ENCODE assay signal across 1 cellular context in the genomic region with DNA sequence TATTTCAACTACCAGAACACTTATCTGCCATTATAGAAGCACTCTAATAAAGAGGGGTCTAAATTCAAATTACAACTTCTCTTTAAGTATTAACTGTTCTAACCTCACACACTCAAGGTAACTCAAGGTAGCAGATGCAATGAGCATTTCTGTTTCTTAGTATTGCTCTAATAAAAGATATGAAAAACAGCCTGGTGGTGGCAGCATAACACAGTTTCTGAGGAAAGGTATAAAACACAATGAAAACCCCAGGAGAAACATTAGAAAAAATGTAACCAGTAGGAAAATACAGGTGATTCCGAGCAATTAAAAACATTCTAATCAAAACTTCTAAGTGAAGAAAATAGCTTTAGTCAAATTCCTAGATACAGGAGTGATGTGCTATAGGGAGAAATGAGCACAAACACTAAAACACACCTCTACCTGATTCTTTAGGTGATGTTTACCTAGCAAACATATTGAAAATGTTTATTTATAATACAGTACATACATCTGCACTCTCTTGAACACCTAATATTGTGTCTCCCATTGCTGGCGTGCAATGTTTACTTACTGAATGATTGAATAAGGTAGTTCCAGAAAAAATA.
TF ChIP-seq lines count a peak whose summit lies in the region.

No MANE protein-coding gene starts in this region.

TF ChIP-seq in K562, 482 proteins besides CTCF, POLR2A, EP300 and RAD21 (continued from another document and continues in another):
- TF ChIP-seq, protein P1, sequence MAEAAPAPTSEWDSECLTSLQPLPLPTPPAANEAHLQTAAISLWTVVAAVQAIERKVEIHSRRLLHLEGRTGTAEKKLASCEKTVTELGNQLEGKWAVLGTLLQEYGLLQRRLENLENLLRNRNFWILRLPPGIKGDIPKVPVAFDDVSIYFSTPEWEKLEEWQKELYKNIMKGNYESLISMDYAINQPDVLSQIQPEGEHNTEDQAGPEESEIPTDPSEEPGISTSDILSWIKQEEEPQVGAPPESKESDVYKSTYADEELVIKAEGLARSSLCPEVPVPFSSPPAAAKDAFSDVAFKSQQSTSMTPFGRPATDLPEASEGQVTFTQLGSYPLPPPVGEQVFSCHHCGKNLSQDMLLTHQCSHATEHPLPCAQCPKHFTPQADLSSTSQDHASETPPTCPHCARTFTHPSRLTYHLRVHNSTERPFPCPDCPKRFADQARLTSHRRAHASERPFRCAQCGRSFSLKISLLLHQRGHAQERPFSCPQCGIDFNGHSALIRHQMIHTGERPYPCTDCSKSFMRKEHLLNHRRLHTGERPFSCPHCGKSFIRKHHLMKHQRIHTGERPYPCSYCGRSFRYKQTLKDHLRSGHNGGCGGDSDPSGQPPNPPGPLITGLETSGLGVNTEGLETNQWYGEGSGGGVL (CRISPR knock-in tag; IDR thresholded peaks at IDR 0.05) = no peak
- TF ChIP-seq, protein P2, sequence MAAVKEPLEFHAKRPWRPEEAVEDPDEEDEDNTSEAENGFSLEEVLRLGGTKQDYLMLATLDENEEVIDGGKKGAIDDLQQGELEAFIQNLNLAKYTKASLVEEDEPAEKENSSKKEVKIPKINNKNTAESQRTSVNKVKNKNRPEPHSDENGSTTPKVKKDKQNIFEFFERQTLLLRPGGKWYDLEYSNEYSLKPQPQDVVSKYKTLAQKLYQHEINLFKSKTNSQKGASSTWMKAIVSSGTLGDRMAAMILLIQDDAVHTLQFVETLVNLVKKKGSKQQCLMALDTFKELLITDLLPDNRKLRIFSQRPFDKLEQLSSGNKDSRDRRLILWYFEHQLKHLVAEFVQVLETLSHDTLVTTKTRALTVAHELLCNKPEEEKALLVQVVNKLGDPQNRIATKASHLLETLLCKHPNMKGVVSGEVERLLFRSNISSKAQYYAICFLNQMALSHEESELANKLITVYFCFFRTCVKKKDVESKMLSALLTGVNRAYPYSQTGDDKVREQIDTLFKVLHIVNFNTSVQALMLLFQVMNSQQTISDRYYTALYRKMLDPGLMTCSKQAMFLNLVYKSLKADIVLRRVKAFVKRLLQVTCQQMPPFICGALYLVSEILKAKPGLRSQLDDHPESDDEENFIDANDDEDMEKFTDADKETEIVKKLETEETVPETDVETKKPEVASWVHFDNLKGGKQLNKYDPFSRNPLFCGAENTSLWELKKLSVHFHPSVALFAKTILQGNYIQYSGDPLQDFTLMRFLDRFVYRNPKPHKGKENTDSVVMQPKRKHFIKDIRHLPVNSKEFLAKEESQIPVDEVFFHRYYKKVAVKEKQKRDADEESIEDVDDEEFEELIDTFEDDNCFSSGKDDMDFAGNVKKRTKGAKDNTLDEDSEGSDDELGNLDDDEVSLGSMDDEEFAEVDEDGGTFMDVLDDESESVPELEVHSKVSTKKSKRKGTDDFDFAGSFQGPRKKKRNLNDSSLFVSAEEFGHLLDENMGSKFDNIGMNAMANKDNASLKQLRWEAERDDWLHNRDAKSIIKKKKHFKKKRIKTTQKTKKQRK (IDR thresholded peaks at IDR 0.05; ENCODE audit: borderline replicate concordance, low read depth, low read length) = peak; percentile 18; the same call in 1 of the 2 replicates
- no peak for TF ChIP-seq FOXM1 (IDR thresholded peaks at IDR 0.05; ENCODE audit: low read depth)
- TF ChIP-seq FOXM1 (CRISPR knock-in tag; IDR thresholded peaks at IDR 0.05; ENCODE audit: low read depth) = no peak
- TF ChIP-seq NCOR1 (IDR thresholded peaks at IDR 0.05) = 0 out of 2 replicates have a peak, but pooled peaks have one; percentile 15
- TF ChIP-seq ZNF384 (IDR thresholded peaks at IDR 0.05; ENCODE audit: low read depth, low read length) = peak; percentile 63; the same call in 1 of the 2 replicates
- TF ChIP-seq, protein P3, sequence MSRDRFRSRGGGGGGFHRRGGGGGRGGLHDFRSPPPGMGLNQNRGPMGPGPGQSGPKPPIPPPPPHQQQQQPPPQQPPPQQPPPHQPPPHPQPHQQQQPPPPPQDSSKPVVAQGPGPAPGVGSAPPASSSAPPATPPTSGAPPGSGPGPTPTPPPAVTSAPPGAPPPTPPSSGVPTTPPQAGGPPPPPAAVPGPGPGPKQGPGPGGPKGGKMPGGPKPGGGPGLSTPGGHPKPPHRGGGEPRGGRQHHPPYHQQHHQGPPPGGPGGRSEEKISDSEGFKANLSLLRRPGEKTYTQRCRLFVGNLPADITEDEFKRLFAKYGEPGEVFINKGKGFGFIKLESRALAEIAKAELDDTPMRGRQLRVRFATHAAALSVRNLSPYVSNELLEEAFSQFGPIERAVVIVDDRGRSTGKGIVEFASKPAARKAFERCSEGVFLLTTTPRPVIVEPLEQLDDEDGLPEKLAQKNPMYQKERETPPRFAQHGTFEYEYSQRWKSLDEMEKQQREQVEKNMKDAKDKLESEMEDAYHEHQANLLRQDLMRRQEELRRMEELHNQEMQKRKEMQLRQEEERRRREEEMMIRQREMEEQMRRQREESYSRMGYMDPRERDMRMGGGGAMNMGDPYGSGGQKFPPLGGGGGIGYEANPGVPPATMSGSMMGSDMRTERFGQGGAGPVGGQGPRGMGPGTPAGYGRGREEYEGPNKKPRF (IDR thresholded peaks at IDR 0.05; ENCODE audit: low read depth, low read length) = no peak
- TF ChIP-seq ZNF232 (CRISPR knock-in tag; IDR thresholded peaks at IDR 0.05) = no peak
- no peak for TF ChIP-seq CHD1 (IDR thresholded peaks at IDR 0.05; ENCODE audit: low read length)
- TF ChIP-seq, protein P4, sequence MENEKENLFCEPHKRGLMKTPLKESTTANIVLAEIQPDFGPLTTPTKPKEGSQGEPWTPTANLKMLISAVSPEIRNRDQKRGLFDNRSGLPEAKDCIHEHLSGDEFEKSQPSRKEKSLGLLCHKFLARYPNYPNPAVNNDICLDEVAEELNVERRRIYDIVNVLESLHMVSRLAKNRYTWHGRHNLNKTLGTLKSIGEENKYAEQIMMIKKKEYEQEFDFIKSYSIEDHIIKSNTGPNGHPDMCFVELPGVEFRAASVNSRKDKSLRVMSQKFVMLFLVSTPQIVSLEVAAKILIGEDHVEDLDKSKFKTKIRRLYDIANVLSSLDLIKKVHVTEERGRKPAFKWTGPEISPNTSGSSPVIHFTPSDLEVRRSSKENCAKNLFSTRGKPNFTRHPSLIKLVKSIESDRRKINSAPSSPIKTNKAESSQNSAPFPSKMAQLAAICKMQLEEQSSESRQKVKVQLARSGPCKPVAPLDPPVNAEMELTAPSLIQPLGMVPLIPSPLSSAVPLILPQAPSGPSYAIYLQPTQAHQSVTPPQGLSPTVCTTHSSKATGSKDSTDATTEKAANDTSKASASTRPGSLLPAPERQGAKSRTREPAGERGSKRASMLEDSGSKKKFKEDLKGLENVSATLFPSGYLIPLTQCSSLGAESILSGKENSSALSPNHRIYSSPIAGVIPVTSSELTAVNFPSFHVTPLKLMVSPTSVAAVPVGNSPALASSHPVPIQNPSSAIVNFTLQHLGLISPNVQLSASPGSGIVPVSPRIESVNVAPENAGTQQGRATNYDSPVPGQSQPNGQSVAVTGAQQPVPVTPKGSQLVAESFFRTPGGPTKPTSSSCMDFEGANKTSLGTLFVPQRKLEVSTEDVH (IDR thresholded peaks at IDR 0.05; ENCODE audit: low read depth, partially characterized antibody) = no peak
- TF ChIP-seq, protein P5, sequence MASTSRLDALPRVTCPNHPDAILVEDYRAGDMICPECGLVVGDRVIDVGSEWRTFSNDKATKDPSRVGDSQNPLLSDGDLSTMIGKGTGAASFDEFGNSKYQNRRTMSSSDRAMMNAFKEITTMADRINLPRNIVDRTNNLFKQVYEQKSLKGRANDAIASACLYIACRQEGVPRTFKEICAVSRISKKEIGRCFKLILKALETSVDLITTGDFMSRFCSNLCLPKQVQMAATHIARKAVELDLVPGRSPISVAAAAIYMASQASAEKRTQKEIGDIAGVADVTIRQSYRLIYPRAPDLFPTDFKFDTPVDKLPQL (IDR thresholded peaks at IDR 0.05; ENCODE audit: extremely low read depth, insufficient read length) = no peak
- TF ChIP-seq ZNF57 (CRISPR knock-in tag; IDR thresholded peaks at IDR 0.05) = no peak
- no peak for TF ChIP-seq ZNF197 (CRISPR knock-in tag; IDR thresholded peaks at IDR 0.05; ENCODE audit: low read depth)
- TF ChIP-seq MCM2 (IDR thresholded peaks at IDR 0.05; ENCODE audit: low read depth) = no peak
- TF ChIP-seq, protein P6, sequence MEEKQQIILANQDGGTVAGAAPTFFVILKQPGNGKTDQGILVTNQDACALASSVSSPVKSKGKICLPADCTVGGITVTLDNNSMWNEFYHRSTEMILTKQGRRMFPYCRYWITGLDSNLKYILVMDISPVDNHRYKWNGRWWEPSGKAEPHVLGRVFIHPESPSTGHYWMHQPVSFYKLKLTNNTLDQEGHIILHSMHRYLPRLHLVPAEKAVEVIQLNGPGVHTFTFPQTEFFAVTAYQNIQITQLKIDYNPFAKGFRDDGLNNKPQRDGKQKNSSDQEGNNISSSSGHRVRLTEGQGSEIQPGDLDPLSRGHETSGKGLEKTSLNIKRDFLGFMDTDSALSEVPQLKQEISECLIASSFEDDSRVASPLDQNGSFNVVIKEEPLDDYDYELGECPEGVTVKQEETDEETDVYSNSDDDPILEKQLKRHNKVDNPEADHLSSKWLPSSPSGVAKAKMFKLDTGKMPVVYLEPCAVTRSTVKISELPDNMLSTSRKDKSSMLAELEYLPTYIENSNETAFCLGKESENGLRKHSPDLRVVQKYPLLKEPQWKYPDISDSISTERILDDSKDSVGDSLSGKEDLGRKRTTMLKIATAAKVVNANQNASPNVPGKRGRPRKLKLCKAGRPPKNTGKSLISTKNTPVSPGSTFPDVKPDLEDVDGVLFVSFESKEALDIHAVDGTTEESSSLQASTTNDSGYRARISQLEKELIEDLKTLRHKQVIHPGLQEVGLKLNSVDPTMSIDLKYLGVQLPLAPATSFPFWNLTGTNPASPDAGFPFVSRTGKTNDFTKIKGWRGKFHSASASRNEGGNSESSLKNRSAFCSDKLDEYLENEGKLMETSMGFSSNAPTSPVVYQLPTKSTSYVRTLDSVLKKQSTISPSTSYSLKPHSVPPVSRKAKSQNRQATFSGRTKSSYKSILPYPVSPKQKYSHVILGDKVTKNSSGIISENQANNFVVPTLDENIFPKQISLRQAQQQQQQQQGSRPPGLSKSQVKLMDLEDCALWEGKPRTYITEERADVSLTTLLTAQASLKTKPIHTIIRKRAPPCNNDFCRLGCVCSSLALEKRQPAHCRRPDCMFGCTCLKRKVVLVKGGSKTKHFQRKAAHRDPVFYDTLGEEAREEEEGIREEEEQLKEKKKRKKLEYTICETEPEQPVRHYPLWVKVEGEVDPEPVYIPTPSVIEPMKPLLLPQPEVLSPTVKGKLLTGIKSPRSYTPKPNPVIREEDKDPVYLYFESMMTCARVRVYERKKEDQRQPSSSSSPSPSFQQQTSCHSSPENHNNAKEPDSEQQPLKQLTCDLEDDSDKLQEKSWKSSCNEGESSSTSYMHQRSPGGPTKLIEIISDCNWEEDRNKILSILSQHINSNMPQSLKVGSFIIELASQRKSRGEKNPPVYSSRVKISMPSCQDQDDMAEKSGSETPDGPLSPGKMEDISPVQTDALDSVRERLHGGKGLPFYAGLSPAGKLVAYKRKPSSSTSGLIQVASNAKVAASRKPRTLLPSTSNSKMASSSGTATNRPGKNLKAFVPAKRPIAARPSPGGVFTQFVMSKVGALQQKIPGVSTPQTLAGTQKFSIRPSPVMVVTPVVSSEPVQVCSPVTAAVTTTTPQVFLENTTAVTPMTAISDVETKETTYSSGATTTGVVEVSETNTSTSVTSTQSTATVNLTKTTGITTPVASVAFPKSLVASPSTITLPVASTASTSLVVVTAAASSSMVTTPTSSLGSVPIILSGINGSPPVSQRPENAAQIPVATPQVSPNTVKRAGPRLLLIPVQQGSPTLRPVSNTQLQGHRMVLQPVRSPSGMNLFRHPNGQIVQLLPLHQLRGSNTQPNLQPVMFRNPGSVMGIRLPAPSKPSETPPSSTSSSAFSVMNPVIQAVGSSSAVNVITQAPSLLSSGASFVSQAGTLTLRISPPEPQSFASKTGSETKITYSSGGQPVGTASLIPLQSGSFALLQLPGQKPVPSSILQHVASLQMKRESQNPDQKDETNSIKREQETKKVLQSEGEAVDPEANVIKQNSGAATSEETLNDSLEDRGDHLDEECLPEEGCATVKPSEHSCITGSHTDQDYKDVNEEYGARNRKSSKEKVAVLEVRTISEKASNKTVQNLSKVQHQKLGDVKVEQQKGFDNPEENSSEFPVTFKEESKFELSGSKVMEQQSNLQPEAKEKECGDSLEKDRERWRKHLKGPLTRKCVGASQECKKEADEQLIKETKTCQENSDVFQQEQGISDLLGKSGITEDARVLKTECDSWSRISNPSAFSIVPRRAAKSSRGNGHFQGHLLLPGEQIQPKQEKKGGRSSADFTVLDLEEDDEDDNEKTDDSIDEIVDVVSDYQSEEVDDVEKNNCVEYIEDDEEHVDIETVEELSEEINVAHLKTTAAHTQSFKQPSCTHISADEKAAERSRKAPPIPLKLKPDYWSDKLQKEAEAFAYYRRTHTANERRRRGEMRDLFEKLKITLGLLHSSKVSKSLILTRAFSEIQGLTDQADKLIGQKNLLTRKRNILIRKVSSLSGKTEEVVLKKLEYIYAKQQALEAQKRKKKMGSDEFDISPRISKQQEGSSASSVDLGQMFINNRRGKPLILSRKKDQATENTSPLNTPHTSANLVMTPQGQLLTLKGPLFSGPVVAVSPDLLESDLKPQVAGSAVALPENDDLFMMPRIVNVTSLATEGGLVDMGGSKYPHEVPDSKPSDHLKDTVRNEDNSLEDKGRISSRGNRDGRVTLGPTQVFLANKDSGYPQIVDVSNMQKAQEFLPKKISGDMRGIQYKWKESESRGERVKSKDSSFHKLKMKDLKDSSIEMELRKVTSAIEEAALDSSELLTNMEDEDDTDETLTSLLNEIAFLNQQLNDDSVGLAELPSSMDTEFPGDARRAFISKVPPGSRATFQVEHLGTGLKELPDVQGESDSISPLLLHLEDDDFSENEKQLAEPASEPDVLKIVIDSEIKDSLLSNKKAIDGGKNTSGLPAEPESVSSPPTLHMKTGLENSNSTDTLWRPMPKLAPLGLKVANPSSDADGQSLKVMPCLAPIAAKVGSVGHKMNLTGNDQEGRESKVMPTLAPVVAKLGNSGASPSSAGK (IDR thresholded peaks at IDR 0.05) = no peak
- TF ChIP-seq GABPB2 (CRISPR knock-in tag; conservative IDR thresholded peaks at IDR 0.05) = no peak
- no peak for TF ChIP-seq HEY1 (CRISPR knock-in tag; IDR thresholded peaks at IDR 0.05; ENCODE audit: borderline replicate concordance)
- TF ChIP-seq ZSCAN29 (IDR thresholded peaks at IDR 0.05) = no peak
- TF ChIP-seq BDP1 (IDR thresholded peaks at IDR 0.05; ENCODE audit: insufficient read depth, insufficient read length) = no peak
- TF ChIP-seq TEAD1 (CRISPR knock-in tag; IDR thresholded peaks at IDR 0.05) = no peak
- TF ChIP-seq CBX8 (IDR thresholded peaks at IDR 0.05; ENCODE audit: borderline replicate concordance, extremely low read depth, low read depth, low read length, poor library complexity, severe bottlenecking) = no peak
- TF ChIP-seq, protein P7, sequence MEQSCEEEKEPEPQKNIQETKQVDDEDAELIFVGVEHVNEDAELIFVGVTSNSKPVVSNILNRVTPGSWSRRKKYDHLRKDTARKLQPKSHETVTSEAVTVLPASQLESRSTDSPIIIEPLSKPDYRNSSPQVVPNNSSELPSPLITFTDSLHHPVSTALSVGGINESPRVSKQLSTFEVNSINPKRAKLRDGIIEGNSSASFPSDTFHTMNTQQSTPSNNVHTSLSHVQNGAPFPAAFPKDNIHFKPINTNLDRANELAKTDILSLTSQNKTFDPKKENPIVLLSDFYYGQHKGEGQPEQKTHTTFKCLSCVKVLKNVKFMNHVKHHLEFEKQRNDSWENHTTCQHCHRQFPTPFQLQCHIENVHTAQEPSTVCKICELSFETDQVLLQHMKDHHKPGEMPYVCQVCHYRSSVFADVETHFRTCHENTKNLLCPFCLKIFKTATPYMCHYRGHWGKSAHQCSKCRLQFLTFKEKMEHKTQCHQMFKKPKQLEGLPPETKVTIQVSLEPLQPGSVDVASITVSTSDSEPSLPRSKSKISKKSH (CRISPR knock-in tag; IDR thresholded peaks at IDR 0.05) = no peak
- TF ChIP-seq CBX2 (IDR thresholded peaks at IDR 0.05; ENCODE audit: insufficient read depth, low read length, poor library complexity, severe bottlenecking) = no peak
- TF ChIP-seq RBM39 (optimal IDR thresholded peaks at IDR 0.05; ENCODE audit: low read depth, low read length) = no peak
